Comparison of ENCODE assay signal across 19 cellular contexts in the genomic region with DNA sequence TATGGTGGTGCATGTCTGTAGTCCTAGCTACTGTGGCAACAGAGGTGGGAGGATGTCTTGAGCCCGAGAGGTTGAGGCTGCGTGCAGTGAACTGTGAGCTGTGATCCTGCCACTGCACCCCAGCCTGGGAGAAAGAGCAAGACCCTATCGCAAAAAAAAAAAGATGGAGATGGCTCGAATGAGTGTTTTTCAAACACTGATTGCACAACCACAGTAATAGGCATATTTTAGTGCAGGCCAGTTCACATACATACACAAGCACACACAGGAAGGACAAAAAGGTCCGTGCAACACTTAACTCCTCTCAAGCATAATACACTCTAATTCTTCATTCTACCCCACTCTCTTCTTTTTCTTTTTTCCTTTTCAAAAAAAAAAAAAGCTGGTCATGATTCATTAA. TPM values are rescaled to one million over a fixed set of nuclear protein-coding genes. Genes with fewer than 3 reads are reported as not detected.
DNase-seq lines count a peak whose midpoint lies in the region; ATAC-seq and TF ChIP-seq lines count a peak whose summit lies in the region.
"Had no signal": no experiment of that assay in that cellular context is flagged by ENCODE, and none has a peak within 500 bp of the region (broad histone marks: within the 10 kb centered on the region; RNA-seq: fewer than 3 reads in every experiment).

No MANE protein-coding gene starts in this region.

- H2BK15ac ChIP-seq in IMR-90 (ENCODE audit: low read depth, low read length), result no peak overlapping the region

- H3K27ac Mint-ChIP-seq in natural killer cell, result peak overlapping the region; percentile 51 to 81
- H3K27ac Mint-ChIP-seq in natural killer cell treated with Interleukin-12 subunit alpha and Interleukin-12 subunit beta and Interleukin-15 and Interleukin-18, amount 100 ng/mL, for 72 hours, result peak overlapping the region in 1 of 2 donors; percentile 39
- H3K27ac Mint-ChIP-seq: CD14-positive monocyte; CD4-positive, alpha-beta T cell; CD8-positive, alpha-beta memory T cell had no signal

- H4K5ac ChIP-seq in IMR-90 (ENCODE audit: low read depth, low read length), result no peak overlapping the region

- POLR2A ChIA-PET in IMR-90 (lab: Charles Lee; ENCODE audit: unreplicated experiment), result interaction anchor here (0.6 kb wide), 1 partner anchor 42 kb away, joined by 3 read pairs; no protein-coding TSS in a partner anchor

- no peak overlapping the region for H3K4me2 ChIP-seq in IMR-90 (ENCODE audit: low read depth, low read length)

- dilution Hi-C loops in IMR-90 (cut with HindIII; ENCODE audit: low sequenced_read_pairs, unreplicated experiment), result no loop called here

- BruUV-seq in IMR-90 (replicated peaks; lab: Mats Ljungman, UMichigan), result no TSS peak

- no peak for TF ChIP-seq POLR2A in IMR-90 (IDR thresholded peaks at IDR 0.05; ENCODE audit: low read depth, low read length)
- no peak for TF ChIP-seq POLR2A in sigmoid colon (IDR thresholded peaks at IDR 0.05)

- TF ChIP-seq EP300 in sigmoid colon (IDR thresholded peaks at IDR 0.05), result no peak

- H2BK120ac ChIP-seq in IMR-90 (ENCODE audit: low read depth, low read length), result no peak overlapping the region

- no peak overlapping the region for H3K14ac ChIP-seq in IMR-90 (replicated peaks; ENCODE audit: low read depth, low read length)

- no peaks in the 10 kb centered on the region for H3K9me3 Mint-ChIP-seq in natural killer cell
- no peaks in the 10 kb centered on the region for H3K9me3 Mint-ChIP-seq in natural killer cell treated with Interleukin-12 subunit alpha and Interleukin-12 subunit beta and Interleukin-15 and Interleukin-18, amount 100 ng/mL, for 72 hours
- H3K9me3 Mint-ChIP-seq: CD14-positive monocyte; CD4-positive, alpha-beta T cell had no signal

- H3K23ac ChIP-seq in IMR-90 (ENCODE audit: low read depth, low read length), result no peak overlapping the region

- no peaks in the 10 kb centered on the region for H4K20me1 ChIP-seq in IMR-90 (ENCODE audit: insufficient read depth, low read length)

- H3K27me3 ChIP-seq in IMR-90 (ENCODE audit: control insufficient read depth, insufficient read depth, low read length) (no peaks in the 10 kb centered on the region; the same call in 1 of the 2 replicates), sigmoid colon (peaks cover 0 to 4% (median 0%) of the 10 kb centered on the region in 3 donors)

- H3K9me1 ChIP-seq in IMR-90 (ENCODE audit: insufficient read depth, low read length), result no peaks in the 10 kb centered on the region

- no peak overlapping the region for H3K4me3 ChIP-seq in IMR-90 (ENCODE audit: insufficient read depth, low read depth, low read length)
- no peak overlapping the region for H3K4me3 ChIP-seq in sigmoid colon
- H3K4me3 ChIP-seq: GM12878, GM23248 had no signal

- TF ChIP-seq CTCF in natural killer cell (IDR thresholded peaks at IDR 0.05) (no peak), IMR-90 (conservative IDR thresholded peaks at IDR 0.05; ENCODE audit: low read depth, low read length) (no peak), sigmoid colon (IDR thresholded peaks at IDR 0.05) (no peak)

- no peak overlapping the region for H4K8ac ChIP-seq in IMR-90 (ENCODE audit: low read depth in 2 of 2, low read length in 2 of 2)

- DNase-seq in natural killer cell (no peak), IMR-90 (no peak), NCI-H69 (lab: John Stamatoyannopoulos, UW) (peak; percentile 2), sigmoid colon (no peak), pons (ENCODE audit: low spot score) (no peak), putamen (ENCODE audit: low spot score) (no peak)
- no peak for DNase-seq in natural killer cell treated with Interleukin-12 subunit alpha and Interleukin-12 subunit beta and Interleukin-15 and Interleukin-18, amount 100 ng/mL, for 72 hours (ENCODE audit: low spot score)
- DNase-seq: CD4-positive, alpha-beta T cell; CD8-positive, alpha-beta memory T cell; DMS 273 treated with DMSO at 0.1 percent for 48 hours; DMS79; EL; GDM1; GM23248; H7; HCEC 1CT had no signal

- no peak overlapping the region for H2AK5ac ChIP-seq in IMR-90 (ENCODE audit: low read depth, low read length)

- H3K4me1 ChIP-seq in IMR-90 (ENCODE audit: control insufficient read depth, insufficient read depth, low read length), result no peaks in the 10 kb centered on the region; the same call in 1 of the 2 replicates
- H3K4me1 ChIP-seq in sigmoid colon, result peaks cover 0 to 3% (median 0%) of the 10 kb centered on the region in 4 donors

- no peak overlapping the region for H2AFZ ChIP-seq in IMR-90 (replicated peaks; ENCODE audit: low read length, poor library complexity)
- H2AFZ ChIP-seq: GM23248 had no signal

- TF ChIP-seq RAD21 in IMR-90 (IDR thresholded peaks at IDR 0.05; ENCODE audit: low read length), result no peak

- no peaks in the 10 kb centered on the region for H3K36me3 Mint-ChIP-seq in natural killer cell
- no peaks in the 10 kb centered on the region for H3K36me3 Mint-ChIP-seq in natural killer cell treated with Interleukin-12 subunit alpha and Interleukin-12 subunit beta and Interleukin-15 and Interleukin-18, amount 100 ng/mL, for 72 hours
- H3K36me3 Mint-ChIP-seq: CD14-positive monocyte; CD8-positive, alpha-beta memory T cell had no signal

- no peak overlapping the region for H2AK9ac ChIP-seq in IMR-90 (replicated peaks; ENCODE audit: low read depth, low read length, poor library complexity)

- peak in 2 of 3 donors; percentile 47 to 58 for ATAC-seq in natural killer cell
- no peak for ATAC-seq in natural killer cell treated with Interleukin-12 subunit alpha and Interleukin-12 subunit beta and Interleukin-15 and Interleukin-18, amount 100 ng/mL, for 72 hours
- no peak for ATAC-seq in IMR-90 (ENCODE audit: low read depth)
- ATAC-seq: GM12878 had no signal

- no peaks in the 10 kb centered on the region for H3K79me1 ChIP-seq in IMR-90 (ENCODE audit: low read depth in 1 of 2, low read length in 2 of 2)

- H3K27ac ChIP-seq in IMR-90 (ENCODE audit: insufficient read depth, low read length), result no peak overlapping the region
- no peak overlapping the region for H3K27ac ChIP-seq in sigmoid colon
- H3K27ac ChIP-seq: GM23248 had no signal

- H3K4me3 Mint-ChIP-seq in natural killer cell, result peak overlapping the region; percentile 61
- no peak overlapping the region for H3K4me3 Mint-ChIP-seq in natural killer cell treated with Interleukin-12 subunit alpha and Interleukin-12 subunit beta and Interleukin-15 and Interleukin-18, amount 100 ng/mL, for 72 hours
- H3K4me3 Mint-ChIP-seq: CD14-positive monocyte; CD4-positive, alpha-beta T cell had no signal

- H3K4me1 Mint-ChIP-seq in natural killer cell, result peaks cover 4 to 8% of the 10 kb centered on the region in 2 donors
- no peaks in the 10 kb centered on the region for H3K4me1 Mint-ChIP-seq in natural killer cell treated with Interleukin-12 subunit alpha and Interleukin-12 subunit beta and Interleukin-15 and Interleukin-18, amount 100 ng/mL, for 72 hours (ENCODE audit: low read depth in 2 of 2)

- no CpG with 5 or more reads among the region's 5 CpGs for WGBS in IMR-90 (ENCODE audit: extremely low coverage in 2 of 2, insufficient read length in 1 of 2), 2 experiments
- 77 to 88% methylated on average over 5 of the region's 5 CpGs for WGBS in sigmoid colon, 2 donors

- H3K56ac ChIP-seq in IMR-90 (ENCODE audit: extremely low read depth, insufficient read depth, low read length), result no peak overlapping the region

- no peak overlapping the region for H3K4ac ChIP-seq in IMR-90 (ENCODE audit: low read depth, low read length)

- in situ Hi-C loops in IMR-90 (cut with MboI; ENCODE audit: low sequenced_read_pairs), result no loop called here

- no peak overlapping the region for H2BK5ac ChIP-seq in IMR-90 (ENCODE audit: low read depth, low read length, poor library complexity, severe bottlenecking)

- H3K9me3 ChIP-seq in IMR-90 (ENCODE audit: control insufficient read depth, insufficient read depth, low read length) (no peaks in the 10 kb centered on the region), sigmoid colon (no peaks in the 10 kb centered on the region)

- H3K9ac ChIP-seq in IMR-90 (ENCODE audit: low read depth, low read length), result no peak overlapping the region
- H3K9ac ChIP-seq: GM23248 had no signal

- intact Hi-C loops in natural killer cell (cut with micrococcal nuclease) (no loop called here), IMR-90 (cut with micrococcal nuclease) (no loop called here), sigmoid colon (cut with DNase I) (no loop called here)

- H3K36me3 ChIP-seq in IMR-90 (ENCODE audit: control insufficient read depth, insufficient read depth, low read length) (no peaks in the 10 kb centered on the region), sigmoid colon (no peaks in the 10 kb centered on the region)

- H3K18ac ChIP-seq in IMR-90 (ENCODE audit: low read depth, low read length), result no peak overlapping the region

- no peak overlapping the region for H4K91ac ChIP-seq in IMR-90 (ENCODE audit: insufficient read depth, low read depth, low read length)

- H3K27me3 Mint-ChIP-seq in natural killer cell (ENCODE audit: low read depth in 2 of 2), result peaks cover 0 to 6% of the 10 kb centered on the region in 2 donors
- H3K27me3 Mint-ChIP-seq in natural killer cell treated with Interleukin-12 subunit alpha and Interleukin-12 subunit beta and Interleukin-15 and Interleukin-18, amount 100 ng/mL, for 72 hours, result peaks cover 0 to 3% of the 10 kb centered on the region in 2 donors
- H3K27me3 Mint-ChIP-seq: CD4-positive, alpha-beta T cell had no signal

- no peak overlapping the region for H2BK20ac ChIP-seq in IMR-90 (ENCODE audit: low read depth, low read length)

- CTCF ChIA-PET in IMR-90 (lab: Yijun Ruan, JAX), result interaction anchor here (0.6 kb wide), 1 partner anchor 86 kb away, joined by 6 read pairs; no protein-coding TSS in a partner anchor

TF ChIP-seq in IMR-90, 13 proteins besides CTCF, POLR2A, EP300 and RAD21:
- TF ChIP-seq SMC3 (IDR thresholded peaks at IDR 0.05; ENCODE audit: low read depth, low read length) (no peak), CHD1 (IDR thresholded peaks at IDR 0.05; ENCODE audit: low read depth, low read length) (no peak), CEBPB (IDR thresholded peaks at IDR 0.05; ENCODE audit: low read depth, low read length) (peak; percentile 52)

RNA-seq across cellular contexts. Expression of gene EFHC2, which starts 5.1 kb away (rescaled TPM):
- total RNA-seq in natural killer cell (1 to 10 TPM; 5.7 to 9.1 (median 8.9) TPM), IMR-90 (2012; rRNA removed) (0.18 and 0.28 TPM in 2 replicates), sigmoid colon (1 to 10 TPM; 1.1 to 3.2 (median 2.7) TPM)
- under 1 TPM; 0.55 to 0.73 TPM for total RNA-seq in natural killer cell treated with Interleukin-12 subunit alpha and Interleukin-12 subunit beta and Interleukin-15 and Interleukin-18, amount 100 ng/mL, for 72 hours
- polyA plus RNA-seq in IMR-90 (2012; rRNA removed) (0.20 and 0.24 TPM in 2 replicates), sigmoid colon (1 to 10 TPM; 1.3 to 3.0 (median 1.8) TPM)
- polyA plus RNA-seq in IMR-90 (2012; cell fraction: cytosol; rRNA removed), result 0.02 and 0.14 TPM in 2 replicates
- polyA plus RNA-seq in IMR-90 (2012; cell fraction: nucleus; rRNA removed; ENCODE audit: low replicate concordance), result 0.04 and 0.34 TPM in 2 replicates
- total RNA-seq: GM12878, GM23248 had no signal
- polyA plus RNA-seq: BJ had no signal

Comparison
In these comparisons a context has a peak if more than half of its experiments do, and no peak if none do; other contexts are left out.
1. ATAC-seq: peak in natural killer cell (2 of 3); none in natural killer cell treated with Interleukin-12 subunit alpha and Interleukin-12 subunit beta and Interleukin-15 and Interleukin-18, amount 100 ng/mL, for 72 hours (0 of 2) and IMR-90 (single experiment).